In the genomic region with DNA sequence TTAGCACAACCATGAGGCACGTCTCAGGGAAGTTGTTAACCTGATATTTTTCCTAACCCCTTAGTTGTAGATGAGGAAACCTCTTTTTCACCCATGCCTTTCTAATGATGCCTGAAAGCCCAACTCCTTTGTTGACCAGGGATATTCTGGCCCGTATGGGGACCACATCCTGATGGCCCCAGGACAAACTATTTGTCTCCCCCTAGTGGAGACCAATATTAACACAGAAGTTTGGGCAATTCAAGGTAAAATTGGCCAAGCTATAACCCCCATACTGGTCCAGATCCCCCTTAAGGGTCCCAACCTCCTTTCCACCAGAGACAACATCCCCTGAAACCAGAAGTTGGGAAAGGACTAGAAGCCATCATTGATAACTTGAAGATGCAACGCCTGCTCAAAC, we compare ENCODE assay signal across 26 cellular contexts.
A peak's percentile ranks its signal among the peaks of the same experiment; 100 is the strongest.
DNase-seq lines count a peak whose midpoint lies in the region; TF ChIP-seq lines count a peak whose summit lies in the region.
"Had no signal": no experiment of that assay in that cellular context is flagged by ENCODE, and none has a peak within 500 bp of the region (broad histone marks: within the 10 kb centered on the region; RNA-seq: fewer than 3 reads in every experiment).

No MANE protein-coding gene starts in this region.

- intact Hi-C loops in sigmoid colon (cut with DNase I): no loop called here

- H4K5ac ChIP-seq in H9 (ENCODE audit: insufficient read length, low read depth, low read length): no peak overlapping the region

- H3K14ac ChIP-seq in H9 (ENCODE audit: insufficient read depth, low read length): no peak overlapping the region

- no peaks in the 10 kb centered on the region for H3K36me3 ChIP-seq in right atrium auricular region
- H3K36me3 ChIP-seq in sigmoid colon: no peaks in the 10 kb centered on the region
- H3K36me3 ChIP-seq: BLaER1 treated with 17β-estradiol and CSF1 and Interleukin-3, amounts not matched to agents 10 nM and 100 nM; left ventricle myocardium inferior; neutrophil; Peyer's patch; prostate gland; tibial artery had no signal

- DNase-seq in H9: no peak
- DNase-seq in NB4 (ENCODE audit: low read depth): no peak
- no peak for DNase-seq in endothelial cell (ENCODE audit: low spot score)
- no peak for DNase-seq in type B pancreatic cell (ENCODE audit: extremely low spot score, unreplicated experiment)
- DNase-seq in right atrium auricular region (ENCODE audit: low spot score): no peak
- DNase-seq in NCI-H748 treated with DMSO at 0.1 percent for 48 hours (lab: John Stamatoyannopoulos, UW): no peak
- no peak for DNase-seq in sigmoid colon
- DNase-seq: activated CD4-positive, alpha-beta T cell treated with anti-CD3 and anti-CD28 coated beads, Interleukin-2, amount 50 U/mL, for 48 hours; activated naive CD4-positive, alpha-beta T cell; activated naive CD8-positive, alpha-beta T cell treated with anti-CD3 and anti-CD28 coated beads, Interleukin-2, amount 50 U/mL, for 24 hours; dorsolateral prefrontal cortex; GM23248; left ventricle myocardium inferior; mesendoderm; NCI-H1436; NCI-H226; NCI-H526 treated with DMSO at 0.1 percent for 48 hours; Peyer's patch; SHP77; stimulated activated CD4-positive, alpha-beta T cell treated with anti-CD3 and anti-CD28 coated beads, Interleukin-4, amount 100 ng/mL, for 1 hour; T-helper 17 cell; tibial artery had no signal

- H4K91ac ChIP-seq in H9 (ENCODE audit: insufficient read length, low read depth, low read length): no peak overlapping the region

- no peaks in the 10 kb centered on the region for H3K79me2 ChIP-seq in H9 (ENCODE audit: insufficient read depth, low read length)

- H2BK12ac ChIP-seq in H9 (ENCODE audit: insufficient read length, low read depth, low read length): no peak overlapping the region

- H2BK15ac ChIP-seq in H9 (ENCODE audit: low read depth, low read length): no peak overlapping the region

- H3K27me3 Mint-ChIP-seq in H9 (ENCODE audit: low read depth): no peaks in the 10 kb centered on the region
- no peaks in the 10 kb centered on the region for H3K27me3 Mint-ChIP-seq in endothelial cell (ENCODE audit: unreplicated experiment)
- no peaks in the 10 kb centered on the region for H3K27me3 Mint-ChIP-seq in type B pancreatic cell
- H3K27me3 Mint-ChIP-seq: activated naive CD8-positive, alpha-beta T cell treated with anti-CD3 and anti-CD28 coated beads, Interleukin-2, amount 50 U/mL, for 24 hours; T-helper 17 cell had no signal

- TF ChIP-seq EP300 in sigmoid colon (IDR thresholded peaks at IDR 0.05): no peak

- no peak overlapping the region for H3K4me2 ChIP-seq in H9 (ENCODE audit: insufficient read depth, insufficient read length, low read length)
- H3K4me2 ChIP-seq: BLaER1 treated with 17β-estradiol and CSF1 and Interleukin-3, amounts not matched to agents 10 nM and 100 nM had no signal

- H2AFZ ChIP-seq in H9 (ENCODE audit: low read length): no peak overlapping the region
- H2AFZ ChIP-seq: GM23248 had no signal

- WGBS in H9 (ENCODE audit: extremely low coverage, insufficient read length, low lambda C conversion rate): no CpG with 5 or more reads among the region's 3 CpGs
- 81 to 84% methylated on average over 3 of the region's 3 CpGs for WGBS in sigmoid colon, 2 donors

- H3K27ac ChIP-seq in H9 (ENCODE audit: insufficient read length, low read depth, low read length): no peak overlapping the region
- H3K27ac ChIP-seq in right atrium auricular region: no peak overlapping the region
- no peak overlapping the region for H3K27ac ChIP-seq in sigmoid colon
- H3K27ac ChIP-seq: BLaER1 treated with 17β-estradiol and CSF1 and Interleukin-3, amounts not matched to agents 10 nM and 100 nM; dorsolateral prefrontal cortex; GM23248; left ventricle myocardium inferior; neutrophil; Peyer's patch; prostate gland; tibial artery had no signal

- H3K4me1 Mint-ChIP-seq in H9: no peaks in the 10 kb centered on the region
- no peaks in the 10 kb centered on the region for H3K4me1 Mint-ChIP-seq in endothelial cell (ENCODE audit: unreplicated experiment)
- no peaks in the 10 kb centered on the region for H3K4me1 Mint-ChIP-seq in type B pancreatic cell (ENCODE audit: unreplicated experiment)
- H3K4me1 Mint-ChIP-seq: activated naive CD8-positive, alpha-beta T cell treated with anti-CD3 and anti-CD28 coated beads, Interleukin-2, amount 50 U/mL, for 24 hours; T-helper 17 cell had no signal

- no peak overlapping the region for H3K4ac ChIP-seq in H9 (ENCODE audit: low read depth, low read length)

- H3K18ac ChIP-seq in H9 (ENCODE audit: insufficient read length, low read depth, low read length): no peak overlapping the region

- H2BK5ac ChIP-seq in H9 (ENCODE audit: insufficient read length, low read length): no peak overlapping the region

- no peak overlapping the region for H3K9ac ChIP-seq in H9 (ENCODE audit: extremely low read depth, insufficient read length, low read length)
- H3K9ac ChIP-seq: BLaER1 treated with 17β-estradiol and CSF1 and Interleukin-3, amounts not matched to agents 10 nM and 100 nM; GM23248 had no signal

- H3K27me3 ChIP-seq in H9 (ENCODE audit: insufficient read depth, low read length) (no peaks in the 10 kb centered on the region), right atrium auricular region (no peaks in the 10 kb centered on the region), sigmoid colon (no peaks in the 10 kb centered on the region)
- H3K27me3 ChIP-seq: BLaER1 treated with 17β-estradiol and CSF1 and Interleukin-3, amounts not matched to agents 10 nM and 100 nM; dorsolateral prefrontal cortex; neutrophil; Peyer's patch; tibial artery had no signal

- no peak overlapping the region for H3T11ph ChIP-seq in H9 (ENCODE audit: low read length)

- no peaks in the 10 kb centered on the region for H3K9me3 Mint-ChIP-seq in H9
- H3K9me3 Mint-ChIP-seq in endothelial cell (ENCODE audit: unreplicated experiment): no peaks in the 10 kb centered on the region
- peaks cover 4% of the 10 kb centered on the region for H3K9me3 Mint-ChIP-seq in type B pancreatic cell

- H3K4me3 ChIP-seq in NB4 (ENCODE audit: low read depth, low read length) (no peak overlapping the region), right atrium auricular region (no peak overlapping the region), sigmoid colon (no peak overlapping the region)
- H3K4me3 ChIP-seq: BLaER1 treated with 17β-estradiol and CSF1 and Interleukin-3, amounts not matched to agents 10 nM and 100 nM; dorsolateral prefrontal cortex; GM23248; K562; left ventricle myocardium inferior; Peyer's patch; prostate gland; tibial artery had no signal

- no peak overlapping the region for H2BK120ac ChIP-seq in H9 (ENCODE audit: low read depth, low read length, poor library complexity, severe bottlenecking)

- H3K27ac Mint-ChIP-seq in H9: no peak overlapping the region
- no peak overlapping the region for H3K27ac Mint-ChIP-seq in endothelial cell (ENCODE audit: unreplicated experiment)
- no peak overlapping the region for H3K27ac Mint-ChIP-seq in type B pancreatic cell
- H3K27ac Mint-ChIP-seq: activated naive CD8-positive, alpha-beta T cell treated with anti-CD3 and anti-CD28 coated beads, Interleukin-2, amount 50 U/mL, for 24 hours; T-helper 17 cell had no signal

- H4K20me1 ChIP-seq in H9 (ENCODE audit: control insufficient read depth, insufficient read depth, insufficient read length): no peaks in the 10 kb centered on the region
- H4K20me1 ChIP-seq: BLaER1 treated with 17β-estradiol and CSF1 and Interleukin-3, amounts not matched to agents 10 nM and 100 nM had no signal

- H3K4me1 ChIP-seq in H9 (ENCODE audit: insufficient read depth, low read length) (no peaks in the 10 kb centered on the region), right atrium auricular region (no peaks in the 10 kb centered on the region), sigmoid colon (no peaks in the 10 kb centered on the region)
- H3K4me1 ChIP-seq: BLaER1 treated with 17β-estradiol and CSF1 and Interleukin-3, amounts not matched to agents 10 nM and 100 nM; left ventricle myocardium inferior; Peyer's patch; prostate gland; tibial artery had no signal

- peak; percentile 50; the same call in 2 of the 3 replicates for TF ChIP-seq CTCF in H9 (conservative IDR thresholded peaks at IDR 0.05)
- peak; percentile 37 for TF ChIP-seq CTCF in NB4 (IDR thresholded peaks at IDR 0.05; ENCODE audit: low read depth, low read length)
- peak; percentile 41 for TF ChIP-seq CTCF in endothelial cell (IDR thresholded peaks at IDR 0.05; ENCODE audit: unreplicated experiment)
- TF ChIP-seq CTCF in type B pancreatic cell (conservative IDR thresholded peaks at IDR 0.05): peak; percentile 51
- no peak for TF ChIP-seq CTCF in right atrium auricular region (IDR thresholded peaks at IDR 0.05)
- TF ChIP-seq CTCF in sigmoid colon (IDR thresholded peaks at IDR 0.05): no peak

- H3K56ac ChIP-seq in H9 (ENCODE audit: insufficient read length, low read depth, low read length): no peak overlapping the region

- no peaks in the 10 kb centered on the region for H3K23me2 ChIP-seq in H9 (ENCODE audit: insufficient read length, low read depth, low read length, poor library complexity, severe bottlenecking)

- no peak overlapping the region for H2AK5ac ChIP-seq in H9 (ENCODE audit: insufficient read length, low read length)

- TF ChIP-seq POLR2A in NB4 (IDR thresholded peaks at IDR 0.05; ENCODE audit: extremely low read depth, insufficient read length): no peak
- TF ChIP-seq POLR2A in sigmoid colon (IDR thresholded peaks at IDR 0.05): no peak

- H2BK20ac ChIP-seq in H9 (ENCODE audit: low read depth, low read length, poor library complexity, severe bottlenecking): no peak overlapping the region

- no peaks in the 10 kb centered on the region for H3K36me3 Mint-ChIP-seq in H9 (ENCODE audit: insufficient read depth in 1 of 3, low read depth in 3 of 3)
- H3K36me3 Mint-ChIP-seq in endothelial cell (ENCODE audit: low read depth, unreplicated experiment): no peaks in the 10 kb centered on the region
- no peaks in the 10 kb centered on the region for H3K36me3 Mint-ChIP-seq in type B pancreatic cell

- H3K9me3 ChIP-seq in H9 (ENCODE audit: control insufficient read depth, low read depth, low read length): no peaks in the 10 kb centered on the region
- no peaks in the 10 kb centered on the region for H3K9me3 ChIP-seq in right atrium auricular region
- no peaks in the 10 kb centered on the region for H3K9me3 ChIP-seq in sigmoid colon
- H3K9me3 ChIP-seq: left ventricle myocardium inferior, neutrophil, Peyer's patch, prostate gland, tibial artery had no signal

- H3K4me3 Mint-ChIP-seq in H9 (no peak overlapping the region), endothelial cell (ENCODE audit: unreplicated experiment) (no peak overlapping the region), type B pancreatic cell (no peak overlapping the region)
- H3K4me3 Mint-ChIP-seq: activated naive CD8-positive, alpha-beta T cell treated with anti-CD3 and anti-CD28 coated beads, Interleukin-2, amount 50 U/mL, for 24 hours; T-helper 17 cell had no signal

- no peak overlapping the region for H3K23ac ChIP-seq in H9 (ENCODE audit: insufficient read length, low read depth, low read length)

- no peaks in the 10 kb centered on the region for H3K79me1 ChIP-seq in H9 (ENCODE audit: insufficient read depth, low read depth, low read length, poor library complexity, severe bottlenecking)

- no peak overlapping the region for H4K8ac ChIP-seq in H9 (replicated peaks; ENCODE audit: insufficient read length, low read depth, low read length)

Comparison
In these comparisons a context has a peak if more than half of its experiments do, and no peak if none do; other contexts are left out.
1. CTCF ChIP-seq: peak in H9 (single experiment), NB4 (single experiment), endothelial cell (single experiment) and type B pancreatic cell (single experiment); none in right atrium auricular region (0 of 2) and sigmoid colon (0 of 4).